ENCODE assay signal across 8 cellular contexts in the genomic region with DNA sequence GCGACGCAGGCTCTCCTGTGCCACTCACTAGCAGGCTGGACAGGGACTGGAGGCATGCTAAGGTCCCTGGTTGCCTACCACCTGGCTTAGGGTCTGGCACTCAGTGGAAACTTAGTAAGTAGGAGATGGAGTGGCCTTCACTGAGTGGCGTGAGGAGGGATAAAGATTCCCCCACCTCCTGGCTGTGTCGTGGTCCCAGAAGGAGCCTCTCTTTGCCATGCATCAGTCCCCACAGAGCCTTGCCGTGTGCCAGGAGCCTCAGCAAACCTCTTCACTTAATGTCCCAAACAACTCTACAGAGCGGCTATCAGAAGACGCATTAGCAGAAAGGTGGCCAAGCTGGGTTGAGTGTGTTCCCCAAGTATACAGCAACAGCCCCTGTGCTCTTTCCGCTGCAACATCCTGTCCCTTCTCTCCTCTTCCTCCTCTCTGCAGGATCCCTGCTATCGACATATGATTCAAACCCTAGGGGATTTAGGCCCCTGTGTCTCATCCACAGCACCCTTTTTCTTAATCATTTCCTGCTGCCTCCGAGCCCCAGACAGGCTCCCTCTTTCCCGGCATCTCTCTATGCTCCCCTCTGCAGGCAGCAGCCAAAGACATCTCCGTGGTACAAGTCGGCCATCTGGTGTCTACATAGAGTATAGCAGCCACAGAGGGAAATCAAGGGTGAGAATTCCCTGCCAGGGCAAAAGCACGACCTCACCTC.
DNase-seq lines count a peak whose midpoint lies in the region; ATAC-seq and TF ChIP-seq lines count a peak whose summit lies in the region.

No MANE protein-coding gene starts in this region.

- no peak overlapping the region for H3K27ac ChIP-seq in sigmoid colon

- intact Hi-C loops in left ventricle myocardium superior (cut with micrococcal nuclease): loop anchor here (5.0 kb wide), 1 partner anchor 112 kb away; no protein-coding TSS in a partner anchor
- intact Hi-C loops in sigmoid colon (cut with DNase I): loop anchor here (1.0 to 2.0 kb wide), 2 partner anchors 114 to 300 kb away; no protein-coding TSS in a partner anchor

- in situ Hi-C loops in HAP-1 (cut with MboI; ENCODE audit: low sequenced_read_pairs): loop anchor here (10.0 to 25.0 kb wide), 2 partner anchors 278 to 304 kb away; no protein-coding TSS in a partner anchor

- no peak for TF ChIP-seq POLR2A in sigmoid colon (IDR thresholded peaks at IDR 0.05)

- H3K27me3 ChIP-seq in HAP-1 (ENCODE audit: low read depth): peaks cover 5% of the 10 kb centered on the region; the same call in 1 of the 2 replicates
- H3K27me3 ChIP-seq in adipocyte (replicated peaks; ENCODE audit: control insufficient read depth, insufficient read depth, low read length): peaks cover 19% of the 10 kb centered on the region
- peaks cover 0 to 13% (median 6%) of the 10 kb centered on the region in 3 donors for H3K27me3 ChIP-seq in sigmoid colon

- H3K4me3 ChIP-seq in HAP-1: no peak overlapping the region
- H3K4me3 ChIP-seq in adipocyte (ENCODE audit: low read length): no peak overlapping the region
- H3K4me3 ChIP-seq in sigmoid colon: no peak overlapping the region

- H3K4me1 ChIP-seq in HAP-1 (no peaks in the 10 kb centered on the region), adipocyte (ENCODE audit: control insufficient read depth, insufficient read depth, low read length) (no peaks in the 10 kb centered on the region), sigmoid colon (peaks cover 0 to 21% (median 15%) of the 10 kb centered on the region in 4 donors)

- no peaks in the 10 kb centered on the region for H3K36me3 ChIP-seq in HAP-1 (replicated peaks)
- H3K36me3 ChIP-seq in adipocyte (ENCODE audit: control insufficient read depth, insufficient read depth, low read length, severe bottlenecking): no peaks in the 10 kb centered on the region
- H3K36me3 ChIP-seq in sigmoid colon: no peaks in the 10 kb centered on the region

- TF ChIP-seq EP300 in sigmoid colon (IDR thresholded peaks at IDR 0.05): no peak

- no peak overlapping the region for H3K9ac ChIP-seq in adipocyte (ENCODE audit: low read length)

- DNase-seq in CMK (ENCODE audit: low read depth) (peak; percentile 4), HAP-1 (ENCODE audit: low spot score in 2 of 2) (peak; percentile 23 to 62), NCI-H82 treated with DMSO at 0.1 percent for 48 hours (lab: John Stamatoyannopoulos, UW; ENCODE audit: unreplicated experiment) (peak; percentile 1), adipocyte (ENCODE audit: low read depth) (peak; percentile 89), left ventricle myocardium superior (peak; percentile 44), sigmoid colon (peak; percentile 75)
- no peak for DNase-seq in stimulated activated naive CD4-positive, alpha-beta T cell (lab: John Stamatoyannopoulos, UW)

- no peaks in the 10 kb centered on the region for H3K9me3 ChIP-seq in HAP-1
- H3K9me3 ChIP-seq in adipocyte (ENCODE audit: control insufficient read depth, low read length): no peaks in the 10 kb centered on the region
- no peaks in the 10 kb centered on the region for H3K9me3 ChIP-seq in sigmoid colon

- 32 to 36% methylated on average over 14 of the region's 14 CpGs for WGBS in sigmoid colon, 2 donors

- TF ChIP-seq CTCF in sigmoid colon (IDR thresholded peaks at IDR 0.05): peak; percentile 54 to 83 (median 79)

- ATAC-seq in left ventricle myocardium superior: peak; percentile 92
- no peak for ATAC-seq in HG02970 (IDR thresholded peaks at IDR 0.05; ENCODE audit: low FRiP score, unreplicated experiment)

Comparison
In these comparisons a context has a peak if more than half of its experiments do, and no peak if none do; other contexts are left out.
1. DNase-seq: peak in CMK (single experiment), HAP-1 (2 of 2), NCI-H82 treated with DMSO at 0.1 percent for 48 hours (single experiment), adipocyte (single experiment), left ventricle myocardium superior (single experiment) and sigmoid colon (single experiment); none in stimulated activated naive CD4-positive, alpha-beta T cell (0 of 6).